ENCODE assay signal across 9 cellular contexts in genomic region chr1:6424619-6425593, GRCh38. TPM values are rescaled to one million over a fixed set of nuclear protein-coding genes. Genes with fewer than 3 reads are reported as not detected.
DNase-seq lines count a peak whose midpoint lies in the region; ATAC-seq and TF ChIP-seq lines count a peak whose summit lies in the region.
"Had no signal": no experiment of that assay in that cellular context is flagged by ENCODE, and none has a peak within 500 bp of the region (broad histone marks: within the 10 kb centered on the region; RNA-seq: fewer than 3 reads in every experiment).

TSS of gene ESPN (plus strand) at chr1:6424776. CDS start at chr1:6424956, 180 bp downstream.

- H3F3A ChIP-seq in SK-N-SH (replicated peaks; ENCODE audit: insufficient read depth) = no peaks in the 10 kb centered on the region

- POLR2A ChIA-PET in SK-N-SH (lab: Yijun Ruan, JAX) = no interaction called here

- H3K4me1 ChIP-seq in SK-N-SH (ENCODE audit: control insufficient read depth in 1 of 2, insufficient read depth in 2 of 2, low read depth in 1 of 2, low read length in 1 of 2) = peaks cover 6 to 14% of the 10 kb centered on the region in 2 experiments; a peak in 1 of 4 replicates
- peaks cover 19 to 45% (median 37%) of the 10 kb centered on the region in 6 donors for H3K4me1 ChIP-seq in spleen

- H3K9me2 ChIP-seq in SK-N-SH = no peaks in the 10 kb centered on the region

- peak within 1 kb of the TSS in 1 of 2 experiments; percentile 11; a peak in 1 of 4 replicates for H3K4me3 ChIP-seq in SK-N-SH (ENCODE audit: low read depth in 2 of 2, low read length in 1 of 2)
- peak within 1 kb of the TSS in 7 of 8 donors; percentile 23 to 70 (median 36) for H3K4me3 ChIP-seq in spleen

- TF ChIP-seq POLR2A in spleen (IDR thresholded peaks at IDR 0.05) = no peak

- peaks cover 17% of the 10 kb centered on the region for H3K27me3 ChIP-seq in SK-N-SH (ENCODE audit: insufficient read depth)
- peaks cover 12 to 100% (median 62%) of the 10 kb centered on the region in 7 donors for H3K27me3 ChIP-seq in spleen (replicated peaks in 1 of 7)

- WGBS in SK-N-SH (ENCODE audit: low lambda C conversion rate) = 69% methylated on average over 3 of the region's 99 CpGs
- 5 to 8% (median 6%) methylated on average over 37 to 99 of the region's 99 CpGs for WGBS in spleen, 5 donors

- TF ChIP-seq EP300 in SK-N-SH (IDR thresholded peaks at IDR 0.05; ENCODE audit: borderline replicate concordance in 1 of 2, low read depth in 1 of 2, low read length in 1 of 2) = no peak

- no peak for ATAC-seq in HG03342 (IDR thresholded peaks at IDR 0.05; ENCODE audit: unreplicated experiment)

- H3K4me2 ChIP-seq in SK-N-SH = no peak within 1 kb of the TSS

- no peak within 1 kb of the TSS for H3K9ac ChIP-seq in SK-N-SH

- intact Hi-C loops in spleen (cut with DNase I; ENCODE audit: low total_unique reads) = no loop called here

- H4K20me1 ChIP-seq in SK-N-SH (ENCODE audit: insufficient read depth) = no peaks in the 10 kb centered on the region

- H3K27ac ChIP-seq in SK-N-SH (ENCODE audit: low read depth in 2 of 2, low read length in 1 of 2) = no peak within 1 kb of the TSS
- no peak within 1 kb of the TSS for H3K27ac ChIP-seq in spleen

- H3K9me3 ChIP-seq in SK-N-SH = no peaks in the 10 kb centered on the region
- H3K9me3 ChIP-seq in spleen = no peaks in the 10 kb centered on the region

- CTCF ChIA-PET in SK-N-SH (lab: Yijun Ruan, JAX) = interaction anchor here (0.6 to 16.1 kb wide), 6 partner anchors 11 to 178 kb away, joined by 3 to 290 read pairs (median 7); no protein-coding TSS in a partner anchor

- no peaks in the 10 kb centered on the region for H3K36me3 ChIP-seq in SK-N-SH (replicated peaks in 1 of 2; ENCODE audit: control insufficient read depth in 1 of 2, insufficient read depth in 2 of 2, low read length in 1 of 2)
- no peaks in the 10 kb centered on the region for H3K36me3 ChIP-seq in spleen

- DNase-seq in NCI-H146 (lab: John Stamatoyannopoulos, UW) (peak; percentile 33), NCI-H146 treated with DMSO at 0.1 percent for 48 hours (lab: John Stamatoyannopoulos, UW; ENCODE audit: unreplicated experiment) (no peak), SK-N-SH (peak; percentile 83), germinal center (ENCODE audit: low spot score) (peak; percentile 49), spleen (no peak), NCI-H1930 (lab: John Stamatoyannopoulos, UW) (no peak), kidney tubule cell (ENCODE audit: low spot score) (no peak)

- TF ChIP-seq RAD21 in SK-N-SH (IDR thresholded peaks at IDR 0.05; ENCODE audit: low read length) = no peak

- H3K79me2 ChIP-seq in SK-N-SH (ENCODE audit: insufficient read depth) = no peaks in the 10 kb centered on the region

- H2AFZ ChIP-seq in SK-N-SH (ENCODE audit: low read depth) = no peak within 1 kb of the TSS

- TF ChIP-seq CTCF in SK-N-SH (IDR thresholded peaks at IDR 0.05) = no peak
- no peak for TF ChIP-seq CTCF in spleen (IDR thresholded peaks at IDR 0.05 in 8 of 11, conservative IDR thresholded peaks at IDR 0.05 in 3 of 11)

TF ChIP-seq in SK-N-SH, 30 proteins besides CTCF, POLR2A, EP300 and RAD21:
- TF ChIP-seq MXI1 (IDR thresholded peaks at IDR 0.05; ENCODE audit: low read depth, low read length) (no peak), MEF2A (IDR thresholded peaks at IDR 0.05; ENCODE audit: borderline replicate concordance, low read depth) (no peak), YY1 (IDR thresholded peaks at IDR 0.05; ENCODE audit: low read depth) (no peak), RCOR1 (IDR thresholded peaks at IDR 0.05; ENCODE audit: low read length) (no peak), SMC3 (IDR thresholded peaks at IDR 0.05; ENCODE audit: low read depth, low read length) (no peak), TCF12 (IDR thresholded peaks at IDR 0.05) (no peak), ZBTB33 (IDR thresholded peaks at IDR 0.05; ENCODE audit: borderline replicate concordance, low read depth) (no peak), FOXM1 (IDR thresholded peaks at IDR 0.05; ENCODE audit: low read depth) (no peak), GATA2 (CRISPR knock-in tag; IDR thresholded peaks at IDR 0.05) (no peak), FOXJ3 (CRISPR knock-in tag; IDR thresholded peaks at IDR 0.05) (no peak), NRF1 (IDR thresholded peaks at IDR 0.05; ENCODE audit: low read depth, low read length) (no peak), RFX5 (IDR thresholded peaks at IDR 0.05; ENCODE audit: low read length) (no peak), TAF1 (IDR thresholded peaks at IDR 0.05; ENCODE audit: borderline replicate concordance, low read depth, low read length) (no peak)
- TF ChIP-seq, protein P1, sequence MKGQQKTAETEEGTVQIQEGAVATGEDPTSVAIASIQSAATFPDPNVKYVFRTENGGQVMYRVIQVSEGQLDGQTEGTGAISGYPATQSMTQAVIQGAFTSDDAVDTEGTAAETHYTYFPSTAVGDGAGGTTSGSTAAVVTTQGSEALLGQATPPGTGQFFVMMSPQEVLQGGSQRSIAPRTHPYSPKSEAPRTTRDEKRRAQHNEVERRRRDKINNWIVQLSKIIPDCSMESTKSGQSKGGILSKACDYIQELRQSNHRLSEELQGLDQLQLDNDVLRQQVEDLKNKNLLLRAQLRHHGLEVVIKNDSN (IDR thresholded peaks at IDR 0.05; ENCODE audit: borderline replicate concordance, low read depth) = no peak
- TF ChIP-seq, protein P2, sequence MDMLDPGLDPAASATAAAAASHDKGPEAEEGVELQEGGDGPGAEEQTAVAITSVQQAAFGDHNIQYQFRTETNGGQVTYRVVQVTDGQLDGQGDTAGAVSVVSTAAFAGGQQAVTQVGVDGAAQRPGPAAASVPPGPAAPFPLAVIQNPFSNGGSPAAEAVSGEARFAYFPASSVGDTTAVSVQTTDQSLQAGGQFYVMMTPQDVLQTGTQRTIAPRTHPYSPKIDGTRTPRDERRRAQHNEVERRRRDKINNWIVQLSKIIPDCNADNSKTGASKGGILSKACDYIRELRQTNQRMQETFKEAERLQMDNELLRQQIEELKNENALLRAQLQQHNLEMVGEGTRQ (IDR thresholded peaks at IDR 0.05; ENCODE audit: borderline replicate concordance, low read depth, low read length) = no peak
- TF ChIP-seq, protein P3, sequence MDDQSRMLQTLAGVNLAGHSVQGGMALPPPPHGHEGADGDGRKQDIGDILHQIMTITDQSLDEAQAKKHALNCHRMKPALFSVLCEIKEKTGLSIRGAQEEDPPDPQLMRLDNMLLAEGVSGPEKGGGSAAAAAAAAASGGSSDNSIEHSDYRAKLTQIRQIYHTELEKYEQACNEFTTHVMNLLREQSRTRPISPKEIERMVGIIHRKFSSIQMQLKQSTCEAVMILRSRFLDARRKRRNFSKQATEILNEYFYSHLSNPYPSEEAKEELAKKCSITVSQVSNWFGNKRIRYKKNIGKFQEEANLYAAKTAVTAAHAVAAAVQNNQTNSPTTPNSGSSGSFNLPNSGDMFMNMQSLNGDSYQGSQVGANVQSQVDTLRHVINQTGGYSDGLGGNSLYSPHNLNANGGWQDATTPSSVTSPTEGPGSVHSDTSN (IDR thresholded peaks at IDR 0.05) = no peak
- TF ChIP-seq, protein P4, sequence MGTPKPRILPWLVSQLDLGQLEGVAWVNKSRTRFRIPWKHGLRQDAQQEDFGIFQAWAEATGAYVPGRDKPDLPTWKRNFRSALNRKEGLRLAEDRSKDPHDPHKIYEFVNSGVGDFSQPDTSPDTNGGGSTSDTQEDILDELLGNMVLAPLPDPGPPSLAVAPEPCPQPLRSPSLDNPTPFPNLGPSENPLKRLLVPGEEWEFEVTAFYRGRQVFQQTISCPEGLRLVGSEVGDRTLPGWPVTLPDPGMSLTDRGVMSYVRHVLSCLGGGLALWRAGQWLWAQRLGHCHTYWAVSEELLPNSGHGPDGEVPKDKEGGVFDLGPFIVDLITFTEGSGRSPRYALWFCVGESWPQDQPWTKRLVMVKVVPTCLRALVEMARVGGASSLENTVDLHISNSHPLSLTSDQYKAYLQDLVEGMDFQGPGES (IDR thresholded peaks at IDR 0.05; ENCODE audit: low read depth, low read length) = no peak

RNA-seq across cellular contexts. Expression of gene ESPN, which starts in this region (rescaled TPM):
- 0.13 and 0.33 TPM in 2 replicates for polyA plus RNA-seq in SK-N-SH (2012; rRNA removed)
- 0.04 and 0.06 TPM in 2 replicates for polyA plus RNA-seq in SK-N-SH (2012; cell fraction: cytosol; rRNA removed)
- 0.38 and 0.50 TPM in 2 replicates for polyA plus RNA-seq in SK-N-SH (2012; cell fraction: nucleus; rRNA removed)
- total RNA-seq in spleen = 1 to 10 TPM in 4 of 7 donors, under 1 TPM in 2, not detected in 1; 0.43 to 6.0 (median 1.5) TPM
- polyA plus RNA-seq in spleen = under 1 TPM; 0.26 to 0.54 (median 0.50) TPM
- polyA plus RNA-seq: AG04450 had no signal

Comparison
In these comparisons a context has a peak if more than half of its experiments do, and no peak if none do; other contexts are left out.
1. DNase-seq: peak in NCI-H146 (single experiment) and germinal center (single experiment); none in NCI-H146 treated with DMSO at 0.1 percent for 48 hours (single experiment), spleen (single experiment), NCI-H1930 (0 of 2) and kidney tubule cell (single experiment).
2. Peak in DNase-seq in SK-N-SH; RNA of the gene not detected or under 1 TPM.